ENCODE assay signal across 11 cellular contexts in genomic region chr12:113333111-113333750, GRCh38. TPM values are rescaled to one million over a fixed set of nuclear protein-coding genes. Genes with fewer than 3 reads are reported as not detected.
A peak's percentile ranks its signal among the peaks of the same experiment; 100 is the strongest.
DNase-seq lines count a peak whose midpoint lies in the region; ATAC-seq and TF ChIP-seq lines count a peak whose summit lies in the region.
"Had no signal": no experiment of that assay in that cellular context is flagged by ENCODE, and none has a peak within 500 bp of the region (broad histone marks: within the 10 kb centered on the region; RNA-seq: fewer than 3 reads in every experiment).

No MANE protein-coding gene starts in this region.

- no peak for TF ChIP-seq CTCF in osteocyte (IDR thresholded peaks at IDR 0.05)

- peaks cover 25% of the 10 kb centered on the region for H3K36me3 Mint-ChIP-seq in osteocyte (ENCODE audit: unreplicated experiment)

- no peak overlapping the region for H3K27ac Mint-ChIP-seq in osteocyte (ENCODE audit: unreplicated experiment)

- peak; percentile 34 for DNase-seq in DMS 273 (lab: John Stamatoyannopoulos, UW; ENCODE audit: unreplicated experiment)
- no peak for DNase-seq in DMS 273 treated with DMSO at 0.1 percent for 48 hours (lab: John Stamatoyannopoulos, UW)
- DNase-seq in osteocyte (ENCODE audit: extremely low spot score, unreplicated experiment), result no peak
- no peak for DNase-seq in islet precursor cell
- DNase-seq: effector memory CD4-positive, alpha-beta T cell; NCI-H2171 had no signal

- H3K9me3 ChIP-seq in KOPT-K1 (ENCODE audit: insufficient read depth, low read length, poor library complexity, severe bottlenecking), result no peaks in the 10 kb centered on the region

- H3K9me3 Mint-ChIP-seq in osteocyte (ENCODE audit: unreplicated experiment), result no peaks in the 10 kb centered on the region

- ATAC-seq in GM21526 (IDR thresholded peaks at IDR 0.05; ENCODE audit: low FRiP score, unreplicated experiment) (no peak), GM19455 (IDR thresholded peaks at IDR 0.05; ENCODE audit: unreplicated experiment) (no peak)

- peak overlapping the region; percentile 97 for H3K4me3 Mint-ChIP-seq in osteocyte (ENCODE audit: unreplicated experiment)

- H3K36me3 ChIP-seq in KOPT-K1 (ENCODE audit: insufficient read depth, low read length), result peaks cover 48% of the 10 kb centered on the region

- H3K27ac ChIP-seq in KOPT-K1 (ENCODE audit: low read depth, low read length, poor library complexity, severe bottlenecking), result peak overlapping the region; percentile 63
- peak overlapping the region; percentile 10 for H3K27ac ChIP-seq in cingulate gyrus (ENCODE audit: low read depth, low read length)
- H3K27ac ChIP-seq: 22Rv1 had no signal

- no peaks in the 10 kb centered on the region for H3K27me3 Mint-ChIP-seq in osteocyte (ENCODE audit: unreplicated experiment)

- peaks cover 29% of the 10 kb centered on the region for H3K4me1 Mint-ChIP-seq in osteocyte (ENCODE audit: unreplicated experiment)

RNA-seq across cellular contexts. Expression of gene SLC8B1, which starts 1.7 kb away (rescaled TPM):
- 41.0 and 45.6 TPM in 2 replicates for total RNA-seq in osteocyte

RNA-seq across cellular contexts. Expression of gene PLBD2, which starts 25.2 kb away (rescaled TPM):
- total RNA-seq in osteocyte, result 103 and 109 TPM in 2 replicates
